Comparison of ENCODE assay signal across 31 cellular contexts in the genomic region with DNA sequence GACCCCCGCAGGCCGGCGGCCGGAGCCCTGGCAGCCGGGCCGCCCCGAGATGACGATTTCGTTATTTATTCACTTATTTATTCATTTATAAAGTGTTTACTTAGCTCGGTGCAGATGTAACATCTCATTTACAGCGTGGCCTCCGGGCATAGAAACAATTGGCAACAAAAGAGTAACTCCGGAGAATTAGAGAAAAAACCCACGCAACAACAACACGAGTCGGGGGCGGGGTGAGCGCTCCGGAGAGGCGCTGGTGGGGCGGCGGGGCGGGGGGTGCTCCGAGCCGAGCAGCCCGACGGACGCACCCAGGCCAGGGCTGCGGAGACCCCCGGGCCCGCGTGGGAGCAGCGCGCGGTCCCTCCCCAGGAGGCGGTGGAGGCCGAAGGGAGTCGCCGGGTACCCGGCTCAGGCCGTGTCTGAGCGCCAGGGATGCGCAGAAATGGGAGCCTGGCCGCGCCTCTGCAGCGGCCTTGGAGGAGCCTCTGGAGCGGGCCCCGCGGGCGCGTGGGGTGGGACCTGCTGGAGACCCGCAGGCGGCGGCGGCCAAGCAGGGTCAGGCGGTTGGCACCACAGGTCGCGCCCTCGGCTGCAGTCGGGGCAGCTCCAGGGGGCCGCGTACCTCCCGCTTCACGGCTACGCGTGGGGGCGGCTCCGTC. TPM values are rescaled to one million over a fixed set of nuclear protein-coding genes. Genes with fewer than 3 reads are reported as not detected.
DNase-seq lines count a peak whose midpoint lies in the region; ATAC-seq and TF ChIP-seq lines count a peak whose summit lies in the region.
"Had no signal": no experiment of that assay in that cellular context is flagged by ENCODE, and none has a peak within 500 bp of the region (broad histone marks: within the 10 kb centered on the region; RNA-seq: fewer than 3 reads in every experiment).

No MANE protein-coding gene starts in this region.

- peaks cover 20% of the 10 kb centered on the region for H3K27me3 Mint-ChIP-seq in endothelial cell (ENCODE audit: unreplicated experiment)

- no peak for ATAC-seq in left ventricle myocardium superior
- no peak for ATAC-seq in GM21619 (IDR thresholded peaks at IDR 0.05; ENCODE audit: unreplicated experiment)
- ATAC-seq: stimulated activated memory B cell treated with anti-CD40 and anti-IgM and Interleukin-4, amounts not matched to agents 10 μg/mL and 1 μg/mL and 100 μg/mL, for 72 hours had no signal

- peaks cover 5% of the 10 kb centered on the region for H3K36me3 Mint-ChIP-seq in endothelial cell (ENCODE audit: low read depth, unreplicated experiment)
- H3K36me3 Mint-ChIP-seq: activated naive CD4-positive, alpha-beta T cell treated with anti-CD3 and anti-CD28 coated beads, Interleukin-2, amount 50 U/mL, for 24 hours; naive B cell; stimulated activated memory B cell treated with anti-CD40 and anti-IgM and Interleukin-4, amounts not matched to agents 10 μg/mL and 1 μg/mL and 100 μg/mL, for 72 hours had no signal

- 3% methylated on average over 37 of the region's 68 CpGs for WGBS in esophagus muscularis mucosa

- no peak for TF ChIP-seq EP300 in esophagus muscularis mucosa (IDR thresholded peaks at IDR 0.05)

- intact Hi-C loops in left ventricle myocardium superior (cut with micrococcal nuclease) = no loop called here
- intact Hi-C loops in esophagus muscularis mucosa (cut with DNase I) = no loop called here

- no peak for TF ChIP-seq CTCF in right atrium auricular region (IDR thresholded peaks at IDR 0.05)
- no peak for TF ChIP-seq CTCF in esophagus muscularis mucosa (IDR thresholded peaks at IDR 0.05)
- TF ChIP-seq CTCF in endothelial cell (IDR thresholded peaks at IDR 0.05; ENCODE audit: unreplicated experiment) = no peak

- H3K36me3 ChIP-seq in right atrium auricular region (no peaks in the 10 kb centered on the region), esophagus muscularis mucosa (no peaks in the 10 kb centered on the region)
- H3K36me3 ChIP-seq: BLaER1, upper lobe of left lung had no signal

- H3K4me1 ChIP-seq in right atrium auricular region (peaks cover 0 to 46% of the 10 kb centered on the region in 2 donors), esophagus muscularis mucosa (peaks cover 23 to 58% (median 43%) of the 10 kb centered on the region in 4 donors)

- DNase-seq in left ventricle myocardium superior = peak; percentile 20
- no peak for DNase-seq in right atrium auricular region (ENCODE audit: low spot score)
- peak; percentile 50 for DNase-seq in NCI-H69 (lab: John Stamatoyannopoulos, UW)
- DNase-seq in esophagus muscularis mucosa (ENCODE audit: extremely low spot score) = no peak
- DNase-seq in retina = peak; percentile 56
- no peak for DNase-seq in SW 1271 (lab: John Stamatoyannopoulos, UW)
- no peak for DNase-seq in endothelial cell (ENCODE audit: low spot score)
- DNase-seq: activated CD4-positive, alpha-beta T cell treated with anti-CD3 and anti-CD28 coated beads for 4 hours; activated CD8-positive, alpha-beta memory T cell treated with anti-CD3 and anti-CD28 coated beads for 24 hours; activated T-cell treated with anti-CD3 and anti-CD28 coated beads for 4 hours; amniotic stem cell; effector CD4-positive, alpha-beta T cell; midbrain; naive B cell; NCI-H1048; NCI-H187; NCI-H510A treated with DMSO at 0.1 percent for 48 hours; OCI-M1; T-helper 9 cell had no signal

- H3K9me3 Mint-ChIP-seq in endothelial cell (ENCODE audit: unreplicated experiment) = no peaks in the 10 kb centered on the region
- H3K9me3 Mint-ChIP-seq: activated naive CD4-positive, alpha-beta T cell treated with anti-CD3 and anti-CD28 coated beads, Interleukin-2, amount 50 U/mL, for 24 hours; stimulated activated memory B cell treated with anti-CD40 and anti-IgM and Interleukin-4, amounts not matched to agents 10 μg/mL and 1 μg/mL and 100 μg/mL, for 72 hours had no signal

- H3K4me3 Mint-ChIP-seq in endothelial cell (ENCODE audit: unreplicated experiment) = no peak overlapping the region

- H3K27ac Mint-ChIP-seq in endothelial cell (ENCODE audit: unreplicated experiment) = no peak overlapping the region
- H3K27ac Mint-ChIP-seq: stimulated activated memory B cell treated with anti-CD40 and anti-IgM and Interleukin-4, amounts not matched to agents 10 μg/mL and 1 μg/mL and 100 μg/mL, for 72 hours had no signal

- H3K27me3 ChIP-seq in right atrium auricular region (peaks cover 44 to 72% of the 10 kb centered on the region in 2 donors), esophagus muscularis mucosa (peaks cover 20 to 100% (median 88%) of the 10 kb centered on the region in 4 donors)

- H3K9me3 ChIP-seq in right atrium auricular region = no peaks in the 10 kb centered on the region
- no peaks in the 10 kb centered on the region for H3K9me3 ChIP-seq in esophagus muscularis mucosa
- H3K9me3 ChIP-seq: BLaER1, upper lobe of left lung had no signal

- no peak overlapping the region for H3K4me3 ChIP-seq in right atrium auricular region
- peak overlapping the region in 3 of 4 donors; percentile 2 to 21 (median 16) for H3K4me3 ChIP-seq in esophagus muscularis mucosa
- H3K4me3 ChIP-seq: upper lobe of left lung had no signal

- TF ChIP-seq POLR2A in esophagus muscularis mucosa (IDR thresholded peaks at IDR 0.05; ENCODE audit: low read depth) = no peak

- H3K27ac ChIP-seq in right atrium auricular region = no peak overlapping the region
- H3K27ac ChIP-seq in esophagus muscularis mucosa (replicated peaks in 1 of 4) = no peak overlapping the region
- H3K27ac ChIP-seq: BLaER1, upper lobe of left lung, VCaP had no signal

- H3K4me1 Mint-ChIP-seq in endothelial cell (ENCODE audit: unreplicated experiment) = no peaks in the 10 kb centered on the region

RNA-seq across cellular contexts. Expression of gene UNCX, which starts 14.3 kb away (rescaled TPM):
- total RNA-seq in left ventricle myocardium superior (not detected), right atrium auricular region (not detected), esophagus muscularis mucosa (not detected), endothelial cell (ENCODE audit: unreplicated experiment) (not detected)
- total RNA-seq: glomerular endothelial cell, HT1080, lower leg skin, osteoblast, pulmonary artery endothelial cell, skeletal muscle tissue, upper lobe of left lung had no signal

Comparison
In these comparisons a context has a peak if more than half of its experiments do, and no peak if none do; other contexts are left out.
1. DNase-seq: peak in left ventricle myocardium superior (single experiment), NCI-H69 (single experiment) and retina (single experiment); none in right atrium auricular region (single experiment), esophagus muscularis mucosa (single experiment), SW 1271 (0 of 2) and endothelial cell (single experiment).
2. H3K4me3 ChIP-seq: peak in esophagus muscularis mucosa (3 of 4); none in right atrium auricular region (0 of 2).